ENCODE assay signal across 12 cellular contexts in the genomic region with DNA sequence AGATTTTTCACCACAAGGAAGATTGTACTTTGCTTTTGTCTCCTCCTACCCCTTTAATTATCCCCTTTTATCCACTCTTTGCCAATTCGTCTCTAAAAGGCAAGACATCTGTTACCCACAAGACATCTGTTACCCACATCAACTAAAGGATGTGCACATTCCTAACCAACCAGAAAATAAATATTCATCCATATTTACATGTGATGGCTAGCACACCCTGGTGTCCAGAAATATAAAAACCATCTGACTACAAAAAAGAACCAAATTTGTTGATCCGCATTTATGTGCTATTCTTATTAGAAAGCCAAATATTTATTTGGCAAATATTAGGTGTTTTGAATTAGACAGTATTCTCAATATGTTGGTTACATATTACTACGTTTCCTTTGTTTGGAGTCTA.
DNase-seq lines count a peak whose midpoint lies in the region; ATAC-seq, FAIRE-seq and TF ChIP-seq lines count a peak whose summit lies in the region.
"Had no signal": no experiment of that assay in that cellular context is flagged by ENCODE, and none has a peak within 500 bp of the region (broad histone marks: within the 10 kb centered on the region; RNA-seq: fewer than 3 reads in every experiment).

No MANE protein-coding gene starts in this region.

- no peak for FAIRE-seq in GM19239 (lab: Jason Lieb, UNC)

- DNase-seq in DMS 273 (lab: John Stamatoyannopoulos, UW; ENCODE audit: unreplicated experiment), result peak; percentile 73
- no peak for DNase-seq in MM.1S
- peak; percentile 23 to 52 for DNase-seq in cardiac fibroblast (ENCODE audit: low read depth in 2 of 2)
- no peak for DNase-seq in HuH-7.5 (ENCODE audit: low spot score)
- no peak for DNase-seq in GM19239 (ENCODE audit: insufficient read length, low spot score)
- DNase-seq: stimulated activated naive B cell treated with anti-CD40 and anti-IgM and Interleukin-4, amounts not matched to agents 10 μg/mL and 1 μg/mL and 100 μg/mL, for 72 hours had no signal

- H3K4me2 ChIP-seq in MM.1S (ENCODE audit: low read depth, low read length), result no peak overlapping the region

- no peak overlapping the region for H2AFZ ChIP-seq in MM.1S (ENCODE audit: low read length)

- H3K4me3 Mint-ChIP-seq in nephron, result no peak overlapping the region
- H3K4me3 Mint-ChIP-seq: central memory CD8-positive, alpha-beta T cell; stimulated activated naive B cell treated with anti-CD40 and anti-IgM and Interleukin-4, amounts not matched to agents 10 μg/mL and 1 μg/mL and 100 μg/mL, for 72 hours; T-helper 2 cell treated with Interferon-gamma antibody and Interleukin-4, amounts not matched to agents 5 μg/mL and 100 μg/mL, for 36 hours had no signal

- H3K27me3 Mint-ChIP-seq in nephron (ENCODE audit: low read depth), result peaks cover 24% of the 10 kb centered on the region

- no peaks in the 10 kb centered on the region for H3F3A ChIP-seq in MM.1S (ENCODE audit: insufficient read depth, low read length)

- TF ChIP-seq CTCF in MM.1S (IDR thresholded peaks at IDR 0.05; ENCODE audit: low read length) (peak; percentile 28; the same call in 1 of the 2 replicates), cardiac fibroblast (IDR thresholded peaks at IDR 0.05; ENCODE audit: low read depth, low read length) (peak; percentile 23), nephron (IDR thresholded peaks at IDR 0.05; ENCODE audit: unreplicated experiment in 3 of 3) (peak in 2 of 3 experiments; percentile 29 to 46)

- H3K27ac ChIP-seq in MM.1S (ENCODE audit: low read length), result no peak overlapping the region
- H3K27ac ChIP-seq: neutrophil had no signal

- ATAC-seq in HG03039 (IDR thresholded peaks at IDR 0.05; ENCODE audit: unreplicated experiment) (no peak), HG03354 (IDR thresholded peaks at IDR 0.05; ENCODE audit: poor library complexity, severe bottlenecking, unreplicated experiment) (no peak)

- no peaks in the 10 kb centered on the region for H3K4me1 Mint-ChIP-seq in nephron

- H3K36me3 Mint-ChIP-seq in nephron (ENCODE audit: low read depth), result no peaks in the 10 kb centered on the region
- H3K36me3 Mint-ChIP-seq: stimulated activated naive B cell treated with anti-CD40 and anti-IgM and Interleukin-4, amounts not matched to agents 10 μg/mL and 1 μg/mL and 100 μg/mL, for 72 hours had no signal

- no peaks in the 10 kb centered on the region for H3K9me2 ChIP-seq in MM.1S (replicated peaks; ENCODE audit: insufficient read depth, low read length)

- H3K79me2 ChIP-seq in MM.1S (ENCODE audit: low read length), result no peaks in the 10 kb centered on the region

- no peak overlapping the region for H3K4me3 ChIP-seq in MM.1S (ENCODE audit: low read length)
- no peak overlapping the region for H3K4me3 ChIP-seq in cardiac fibroblast (replicated peaks in 1 of 2; ENCODE audit: low read depth in 2 of 2, low read length in 2 of 2)

- H4K20me1 ChIP-seq in MM.1S (ENCODE audit: insufficient read depth, low read length), result no peaks in the 10 kb centered on the region

- H3K36me3 ChIP-seq in MM.1S (replicated peaks; ENCODE audit: insufficient read depth, low read length), result no peaks in the 10 kb centered on the region
- H3K36me3 ChIP-seq: neutrophil had no signal

- H3K9me3 ChIP-seq in MM.1S (replicated peaks; ENCODE audit: insufficient read depth, low read length), result no peaks in the 10 kb centered on the region
- H3K9me3 ChIP-seq: neutrophil had no signal

- no peak overlapping the region for H3K27ac Mint-ChIP-seq in nephron
- H3K27ac Mint-ChIP-seq: stimulated activated naive B cell treated with anti-CD40 and anti-IgM and Interleukin-4, amounts not matched to agents 10 μg/mL and 1 μg/mL and 100 μg/mL, for 72 hours; T-helper 2 cell treated with Interferon-gamma antibody and Interleukin-4, amounts not matched to agents 5 μg/mL and 100 μg/mL, for 36 hours had no signal

- no peaks in the 10 kb centered on the region for H3K4me1 ChIP-seq in MM.1S (ENCODE audit: low read length)

- no peak overlapping the region for H3K9ac ChIP-seq in MM.1S (ENCODE audit: low read length)

- no peaks in the 10 kb centered on the region for H3K27me3 ChIP-seq in MM.1S (replicated peaks; ENCODE audit: insufficient read depth, low read length)

- no peaks in the 10 kb centered on the region for H3K9me3 Mint-ChIP-seq in nephron
- H3K9me3 Mint-ChIP-seq: central memory CD8-positive, alpha-beta T cell; stimulated activated naive B cell treated with anti-CD40 and anti-IgM and Interleukin-4, amounts not matched to agents 10 μg/mL and 1 μg/mL and 100 μg/mL, for 72 hours; T-helper 2 cell treated with Interferon-gamma antibody and Interleukin-4, amounts not matched to agents 5 μg/mL and 100 μg/mL, for 36 hours had no signal

Comparison
In these comparisons a context has a peak if more than half of its experiments do, and no peak if none do; other contexts are left out.
1. DNase-seq: peak in DMS 273 (single experiment) and cardiac fibroblast (2 of 2); none in MM.1S (single experiment), HuH-7.5 (single experiment) and GM19239 (single experiment).
2. Peak in every context shown above with its lines, with median percentiles within 50 percentile points of each other: CTCF ChIP-seq.